In genomic region chr4:108129226-108129625, GRCh38 we compare ENCODE assay signal across 20 cellular contexts. TPM values are rescaled to one million over a fixed set of nuclear protein-coding genes. Genes with fewer than 3 reads are reported as not detected.
DNase-seq lines count a peak whose midpoint lies in the region; ATAC-seq and TF ChIP-seq lines count a peak whose summit lies in the region.
"Had no signal": no experiment of that assay in that cellular context is flagged by ENCODE, and none has a peak within 500 bp of the region (broad histone marks: within the 10 kb centered on the region; RNA-seq: fewer than 3 reads in every experiment).

No MANE protein-coding gene starts in this region.

- H3K4me3 ChIP-seq in DND-41 (ENCODE audit: low read depth in 1 of 2, low read length in 2 of 2), result no peak overlapping the region
- no peak overlapping the region for H3K4me3 ChIP-seq in SK-N-SH (ENCODE audit: low read depth in 2 of 2, low read length in 1 of 2)
- H3K4me3 ChIP-seq: GM12878, PC-9 had no signal

- H3K9me3 Mint-ChIP-seq in activated naive CD4-positive, alpha-beta T cell treated with anti-CD3 and anti-CD28 coated beads, Interleukin-2, amount 50 U/mL, for 24 hours, result no peaks in the 10 kb centered on the region
- H3K9me3 Mint-ChIP-seq in activated naive CD4-positive, alpha-beta T cell treated with anti-CD3 and anti-CD28 coated beads, Interleukin-2, amount 10 ng/mL, durations not matched to agents 7 days and 5 days, result no peaks in the 10 kb centered on the region
- no peaks in the 10 kb centered on the region for H3K9me3 Mint-ChIP-seq in activated naive CD8-positive, alpha-beta T cell treated with anti-CD3 and anti-CD28 coated beads, Interleukin-2, amount 10 ng/mL, durations not matched to agents 7 days and 5 days
- H3K9me3 Mint-ChIP-seq: H9 had no signal

- H3K27ac ChIP-seq in DND-41 (ENCODE audit: low read length) (peak overlapping the region; percentile 23; the same call in 1 of the 2 replicates), SK-N-SH (ENCODE audit: low read depth in 2 of 2, low read length in 1 of 2) (no peak overlapping the region)
- H3K27ac ChIP-seq: PC-9 had no signal

- H3K27me3 ChIP-seq in DND-41 (ENCODE audit: insufficient read depth, low read length, poor library complexity) (no peaks in the 10 kb centered on the region), SK-N-SH (ENCODE audit: insufficient read depth) (0 out of 2 replicates have a peak, but pooled peaks cover 9% of the 10 kb centered on the region)

- H3K4me1 ChIP-seq in DND-41 (ENCODE audit: insufficient read depth, low read length) (peaks cover 15% of the 10 kb centered on the region), SK-N-SH (ENCODE audit: control insufficient read depth in 1 of 2, insufficient read depth in 2 of 2, low read depth in 1 of 2, low read length in 1 of 2) (no peaks in the 10 kb centered on the region)

- TF ChIP-seq CTCF in DND-41 (IDR thresholded peaks at IDR 0.05; ENCODE audit: borderline replicate concordance, extremely low read depth, low read length, poor library complexity, severe bottlenecking) (no peak), SK-N-SH (IDR thresholded peaks at IDR 0.05) (no peak)

- peak overlapping the region; percentile 82 for H3K27ac Mint-ChIP-seq in activated naive CD4-positive, alpha-beta T cell treated with anti-CD3 and anti-CD28 coated beads, Interleukin-2, amount 50 U/mL, for 24 hours
- no peak overlapping the region for H3K27ac Mint-ChIP-seq in activated naive CD4-positive, alpha-beta T cell treated with anti-CD3 and anti-CD28 coated beads, Interleukin-2, amount 10 ng/mL, durations not matched to agents 7 days and 5 days
- no peak overlapping the region for H3K27ac Mint-ChIP-seq in activated naive CD8-positive, alpha-beta T cell treated with anti-CD3 and anti-CD28 coated beads, Interleukin-2, amount 10 ng/mL, durations not matched to agents 7 days and 5 days
- H3K27ac Mint-ChIP-seq: B cell, H9 had no signal

- H3K79me2 ChIP-seq in DND-41 (ENCODE audit: insufficient read depth, low read length), result peaks cover 100% of the 10 kb centered on the region
- H3K79me2 ChIP-seq in SK-N-SH (ENCODE audit: insufficient read depth), result no peaks in the 10 kb centered on the region

- H3K4me3 Mint-ChIP-seq in activated naive CD4-positive, alpha-beta T cell treated with anti-CD3 and anti-CD28 coated beads, Interleukin-2, amount 50 U/mL, for 24 hours, result peak overlapping the region; percentile 65
- no peak overlapping the region for H3K4me3 Mint-ChIP-seq in activated naive CD4-positive, alpha-beta T cell treated with anti-CD3 and anti-CD28 coated beads, Interleukin-2, amount 10 ng/mL, durations not matched to agents 7 days and 5 days
- H3K4me3 Mint-ChIP-seq in activated naive CD8-positive, alpha-beta T cell treated with anti-CD3 and anti-CD28 coated beads, Interleukin-2, amount 10 ng/mL, durations not matched to agents 7 days and 5 days, result peak overlapping the region; percentile 5
- H3K4me3 Mint-ChIP-seq: B cell, H9 had no signal

- H3K4me1 Mint-ChIP-seq in activated naive CD4-positive, alpha-beta T cell treated with anti-CD3 and anti-CD28 coated beads, Interleukin-2, amount 50 U/mL, for 24 hours, result peaks cover 93% of the 10 kb centered on the region
- H3K4me1 Mint-ChIP-seq in activated naive CD4-positive, alpha-beta T cell treated with anti-CD3 and anti-CD28 coated beads, Interleukin-2, amount 10 ng/mL, durations not matched to agents 7 days and 5 days, result peaks cover 85% of the 10 kb centered on the region
- peaks cover 66% of the 10 kb centered on the region for H3K4me1 Mint-ChIP-seq in activated naive CD8-positive, alpha-beta T cell treated with anti-CD3 and anti-CD28 coated beads, Interleukin-2, amount 10 ng/mL, durations not matched to agents 7 days and 5 days
- H3K4me1 Mint-ChIP-seq: B cell had no signal

- H4K20me1 ChIP-seq in DND-41 (ENCODE audit: insufficient read depth, low read length), result peaks cover 89% of the 10 kb centered on the region
- H4K20me1 ChIP-seq in SK-N-SH (ENCODE audit: insufficient read depth), result no peaks in the 10 kb centered on the region

- no peaks in the 10 kb centered on the region for H3K27me3 Mint-ChIP-seq in activated naive CD4-positive, alpha-beta T cell treated with anti-CD3 and anti-CD28 coated beads, Interleukin-2, amount 50 U/mL, for 24 hours
- no peaks in the 10 kb centered on the region for H3K27me3 Mint-ChIP-seq in activated naive CD4-positive, alpha-beta T cell treated with anti-CD3 and anti-CD28 coated beads, Interleukin-2, amount 10 ng/mL, durations not matched to agents 7 days and 5 days
- no peaks in the 10 kb centered on the region for H3K27me3 Mint-ChIP-seq in activated naive CD8-positive, alpha-beta T cell treated with anti-CD3 and anti-CD28 coated beads, Interleukin-2, amount 10 ng/mL, durations not matched to agents 7 days and 5 days

- H3K9me2 ChIP-seq in SK-N-SH, result no peaks in the 10 kb centered on the region

- H3K9me3 ChIP-seq in DND-41 (ENCODE audit: insufficient read depth, low read length, severe bottlenecking) (no peaks in the 10 kb centered on the region), SK-N-SH (no peaks in the 10 kb centered on the region)

- TF ChIP-seq EP300 in SK-N-SH (IDR thresholded peaks at IDR 0.05; ENCODE audit: borderline replicate concordance in 1 of 2, low read depth in 1 of 2, low read length in 1 of 2), result no peak

- peaks cover 27% of the 10 kb centered on the region for H3K36me3 Mint-ChIP-seq in activated naive CD4-positive, alpha-beta T cell treated with anti-CD3 and anti-CD28 coated beads, Interleukin-2, amount 50 U/mL, for 24 hours
- peaks cover 70% of the 10 kb centered on the region for H3K36me3 Mint-ChIP-seq in activated naive CD4-positive, alpha-beta T cell treated with anti-CD3 and anti-CD28 coated beads, Interleukin-2, amount 10 ng/mL, durations not matched to agents 7 days and 5 days
- H3K36me3 Mint-ChIP-seq in activated naive CD8-positive, alpha-beta T cell treated with anti-CD3 and anti-CD28 coated beads, Interleukin-2, amount 10 ng/mL, durations not matched to agents 7 days and 5 days, result peaks cover 53% of the 10 kb centered on the region

- H3K9ac ChIP-seq in DND-41 (ENCODE audit: low read depth, low read length), result no peak overlapping the region
- H3K9ac ChIP-seq in SK-N-SH, result no peak overlapping the region

- CTCF ChIA-PET in activated naive CD4-positive, alpha-beta T cell treated with anti-CD3 and anti-CD28 coated beads, Interleukin-2, amount 10 ng/mL, durations not matched to agents 7 days and 5 days (lab: Charles Lee), result interaction anchor here (1.1 to 1.3 kb wide), 2 partner anchors 9 to 49 kb away, joined by 3 read pairs; no protein-coding TSS in a partner anchor
- CTCF ChIA-PET in SK-N-SH (lab: Yijun Ruan, JAX), result interaction anchor here (1.7 kb wide), 1 partner anchor 443 kb away, joined by 4 read pairs; no protein-coding TSS in a partner anchor

- no peak for ATAC-seq in DND-41 (ENCODE audit: insufficient read depth, low read depth)
- ATAC-seq in activated naive CD8-positive, alpha-beta T cell treated with anti-CD3 and anti-CD28 coated beads, Interleukin-2, amount 10 ng/mL, durations not matched to agents 7 days and 5 days (ENCODE audit: low read depth), result no peak
- ATAC-seq: GM12878 had no signal

- DNase-seq in activated naive CD4-positive, alpha-beta T cell treated with anti-CD3 and anti-CD28 coated beads, Interleukin-2, amount 10 ng/mL, durations not matched to agents 7 days and 5 days, result no peak
- DNase-seq in DND-41 (no peak), renal cortical epithelial cell (ENCODE audit: low read depth) (peak; percentile 66), SK-N-SH (no peak)
- no peak for DNase-seq in activated naive CD8-positive, alpha-beta T cell treated with anti-CD3 and anti-CD28 coated beads, Interleukin-2, amount 10 ng/mL, durations not matched to agents 7 days and 5 days
- no peak for DNase-seq in activated CD8-positive, alpha-beta memory T cell treated with anti-CD3 and anti-CD28 coated beads, Interleukin-2, amount 50 U/mL, for 48 hours
- DNase-seq: COR-L47, DMS153, H9, IMR-90, Kasumi-1, NCI-H1105 treated with DMSO at 0.1 percent for 48 hours, NCI-H187 treated with DMSO at 0.1 percent for 48 hours, NCI-H446 treated with DMSO at 0.1 percent for 48 hours, NCI-H774, PC-9 had no signal

- TF ChIP-seq RAD21 in SK-N-SH (IDR thresholded peaks at IDR 0.05; ENCODE audit: low read length), result no peak

- H2AFZ ChIP-seq in DND-41 (ENCODE audit: low read depth, low read length) (no peak overlapping the region), SK-N-SH (ENCODE audit: low read depth) (no peak overlapping the region)
- H2AFZ ChIP-seq: PC-9 had no signal

- H3F3A ChIP-seq in SK-N-SH (replicated peaks; ENCODE audit: insufficient read depth), result no peaks in the 10 kb centered on the region

- POLR2A ChIA-PET in activated naive CD8-positive, alpha-beta T cell treated with anti-CD3 and anti-CD28 coated beads, Interleukin-2, amount 10 ng/mL, durations not matched to agents 7 days and 5 days (lab: Charles Lee), result interaction anchor here (1.9 kb wide), 1 partner anchor 11 kb away, joined by 6 read pairs; no protein-coding TSS in a partner anchor
- POLR2A ChIA-PET in SK-N-SH (lab: Yijun Ruan, JAX), result no interaction called here

- H3K36me3 ChIP-seq in DND-41 (ENCODE audit: insufficient read depth, low read length) (peaks cover 96% of the 10 kb centered on the region), SK-N-SH (replicated peaks in 1 of 2; ENCODE audit: control insufficient read depth in 1 of 2, insufficient read depth in 2 of 2, low read length in 1 of 2) (no peaks in the 10 kb centered on the region)

- no peak overlapping the region for H3K4me2 ChIP-seq in DND-41 (ENCODE audit: insufficient read depth, low read length)
- no peak overlapping the region for H3K4me2 ChIP-seq in SK-N-SH
- H3K4me2 ChIP-seq: PC-9 had no signal

TF ChIP-seq in SK-N-SH, 30 proteins besides CTCF, POLR2A, EP300 and RAD21 (continues in another document):
- TF ChIP-seq YY1 (IDR thresholded peaks at IDR 0.05; ENCODE audit: low read depth), result no peak
- TF ChIP-seq IRF3 (IDR thresholded peaks at IDR 0.05; ENCODE audit: low read depth, low read length), result no peak
- TF ChIP-seq JUND (IDR thresholded peaks at IDR 0.05), result no peak
- TF ChIP-seq EZH2phosphoT487 (IDR thresholded peaks at IDR 0.05; ENCODE audit: borderline replicate concordance, low read depth), result no peak
- no peak for TF ChIP-seq SIN3A (IDR thresholded peaks at IDR 0.05; ENCODE audit: borderline replicate concordance, low read depth, low read length)

RNA-seq across cellular contexts. Expression of gene LEF1, which starts 39.5 kb away (rescaled TPM):
- 100 to 1,000 TPM; 281 to 309 TPM for total RNA-seq in activated naive CD8-positive, alpha-beta T cell treated with anti-CD3 and anti-CD28 coated beads, Interleukin-2, amount 10 ng/mL, durations not matched to agents 7 days and 5 days
- total RNA-seq in renal cortical epithelial cell, result 0.52 and 18.6 TPM in 2 replicates
- polyA plus RNA-seq in SK-N-SH (2012; rRNA removed), result 0.36 and 0.89 TPM in 2 replicates
- 1.1 and 1.6 TPM in 2 replicates for polyA plus RNA-seq in SK-N-SH (2012; cell fraction: cytosol; rRNA removed)
- 0.57 and 0.76 TPM in 2 replicates for polyA plus RNA-seq in SK-N-SH (2012; cell fraction: nucleus; rRNA removed)
- total RNA-seq: G401 had no signal

Comparison
In these comparisons a context has a peak if more than half of its experiments do, and no peak if none do; other contexts are left out.
1. RNA of gene LEF1, which starts 39.5 kb away (total RNA-seq): 281 to 309 TPM in activated naive CD8-positive, alpha-beta T cell treated with anti-CD3 and anti-CD28 coated beads, Interleukin-2, amount 10 ng/mL, durations not matched to agents 7 days and 5 days; 0.52 to 18.6 TPM in renal cortical epithelial cell; every median in the first group is over 10 times any median in the second.